ENCODE assay signal across 20 cellular contexts in genomic region chr4:85642356-85643100, GRCh38.
DNase-seq lines count a peak whose midpoint lies in the region; ATAC-seq and TF ChIP-seq lines count a peak whose summit lies in the region.
"Had no signal": no experiment of that assay in that cellular context is flagged by ENCODE, and none has a peak within 500 bp of the region (broad histone marks: within the 10 kb centered on the region; RNA-seq: fewer than 3 reads in every experiment).

No MANE protein-coding gene starts in this region.

- intact Hi-C loops in aorta (cut with DNase I): no loop called here

- DNase-seq in nephron progenitor cell: no peak
- no peak for DNase-seq in trophoblast cell
- no peak for DNase-seq in aorta
- DNase-seq in upper lobe of left lung: no peak
- no peak for DNase-seq in stimulated activated CD4-positive, alpha-beta T cell treated with anti-CD3 and anti-CD28 coated beads, Interleukin-2, amount 100 ng/mL, for 24 hours
- DNase-seq: activated CD4-positive, alpha-beta T cell treated with anti-CD3 and anti-CD28 coated beads, Interleukin-2, amount 50 U/mL, for 4 hours; activated gamma-delta T cell treated with Interleukin-2 at 50 U/mL for 16 hours; adrenal gland; CD4-positive, alpha-beta memory T cell; dermis blood vessel endothelial cell; GOT3; NCI-H1105; NCI-H2107; NCI-H524; occipital lobe; SW 1271 had no signal

- H3K27ac ChIP-seq in trophoblast cell (ENCODE audit: low read depth, low read length) (no peak overlapping the region), aorta (ENCODE audit: low read depth in 1 of 2, low read length in 2 of 2) (no peak overlapping the region), upper lobe of left lung (no peak overlapping the region)
- H3K27ac ChIP-seq: adrenal gland, right atrium auricular region had no signal

- H4K91ac ChIP-seq in trophoblast cell (ENCODE audit: low read depth, low read length): no peak overlapping the region

- no peak overlapping the region for H2BK5ac ChIP-seq in trophoblast cell (ENCODE audit: low read depth, low read length, poor library complexity)

- TF ChIP-seq CTCF in nephron progenitor cell (IDR thresholded peaks at IDR 0.05) (no peak), upper lobe of left lung (IDR thresholded peaks at IDR 0.05) (no peak)

- H3K4me3 ChIP-seq in trophoblast cell (ENCODE audit: low read depth, low read length) (no peak overlapping the region), aorta (ENCODE audit: low read length in 2 of 2) (no peak overlapping the region), upper lobe of left lung (no peak overlapping the region)
- H3K4me3 ChIP-seq: adrenal gland, right atrium auricular region had no signal

- no peaks in the 10 kb centered on the region for H3K4me1 ChIP-seq in trophoblast cell (ENCODE audit: control insufficient read depth in 1 of 2, insufficient read depth in 2 of 2, low read length in 2 of 2)
- no peaks in the 10 kb centered on the region for H3K4me1 ChIP-seq in aorta (ENCODE audit: control insufficient read depth in 1 of 2, insufficient read depth in 2 of 2, low read length in 2 of 2)
- no peaks in the 10 kb centered on the region for H3K4me1 ChIP-seq in upper lobe of left lung
- H3K4me1 ChIP-seq: adrenal gland, right atrium auricular region had no signal

- TF ChIP-seq EP300 in upper lobe of left lung (IDR thresholded peaks at IDR 0.05): no peak

- H3K27me3 ChIP-seq in trophoblast cell (ENCODE audit: insufficient read depth, low read length) (no peaks in the 10 kb centered on the region), aorta (ENCODE audit: control insufficient read depth in 1 of 2, insufficient read depth in 2 of 2, low read length in 1 of 2) (no peaks in the 10 kb centered on the region), upper lobe of left lung (no peaks in the 10 kb centered on the region)
- H3K27me3 ChIP-seq: adrenal gland, right atrium auricular region had no signal

- H3K36me3 ChIP-seq in trophoblast cell (ENCODE audit: control insufficient read depth in 1 of 2, insufficient read depth in 2 of 2, low read length in 2 of 2) (no peaks in the 10 kb centered on the region), aorta (ENCODE audit: control insufficient read depth in 1 of 2, insufficient read depth in 2 of 2, low read length in 1 of 2) (no peaks in the 10 kb centered on the region), upper lobe of left lung (no peaks in the 10 kb centered on the region)
- H3K36me3 ChIP-seq: adrenal gland, right atrium auricular region had no signal

- peak overlapping the region; percentile 11 for H3K27ac Mint-ChIP-seq in nephron progenitor cell

- no peaks in the 10 kb centered on the region for H3K79me1 ChIP-seq in trophoblast cell (ENCODE audit: low read length)

- no CpG with 5 or more reads among the region's 7 CpGs for WGBS in trophoblast cell (ENCODE audit: extremely low coverage, insufficient coverage, insufficient read length)
- 89 to 90% methylated on average over 7 of the region's 7 CpGs for WGBS in aorta, 2 donors
- WGBS in upper lobe of left lung, 2 donors: 88 to 94% methylated on average over 7 of the region's 7 CpGs

- no peak overlapping the region for H2AK5ac ChIP-seq in trophoblast cell (ENCODE audit: low read length)

- no peaks in the 10 kb centered on the region for H3K27me3 Mint-ChIP-seq in nephron progenitor cell (ENCODE audit: low read depth, poor library complexity)
- H3K27me3 Mint-ChIP-seq: CD4-positive, alpha-beta memory T cell had no signal

- H3K4me1 Mint-ChIP-seq in nephron progenitor cell: no peaks in the 10 kb centered on the region
- H3K4me1 Mint-ChIP-seq: CD4-positive, alpha-beta memory T cell had no signal

- H3K36me3 Mint-ChIP-seq in nephron progenitor cell (ENCODE audit: low read depth): no peaks in the 10 kb centered on the region
- H3K36me3 Mint-ChIP-seq: CD4-positive, alpha-beta memory T cell had no signal

- no peak overlapping the region for H3K23ac ChIP-seq in trophoblast cell (ENCODE audit: low read length)

- H3K4me3 Mint-ChIP-seq in nephron progenitor cell: no peak overlapping the region
- H3K4me3 Mint-ChIP-seq: CD4-positive, alpha-beta memory T cell had no signal

- no peak overlapping the region for H2BK120ac ChIP-seq in trophoblast cell (ENCODE audit: insufficient read depth, low read length, poor library complexity)

- H2AFZ ChIP-seq in trophoblast cell (ENCODE audit: insufficient read depth, low read length, poor library complexity): no peak overlapping the region

- H2BK12ac ChIP-seq in trophoblast cell (ENCODE audit: low read length): no peak overlapping the region

- H3K79me2 ChIP-seq in trophoblast cell (ENCODE audit: control insufficient read depth, insufficient read depth, low read length, poor library complexity): no peaks in the 10 kb centered on the region

- no peak overlapping the region for H3K14ac ChIP-seq in trophoblast cell (ENCODE audit: low read length)

- no peak overlapping the region for H3K4ac ChIP-seq in trophoblast cell (ENCODE audit: low read depth, low read length)

- no peak overlapping the region for H4K12ac ChIP-seq in trophoblast cell (ENCODE audit: low read depth, low read length)

- no peak overlapping the region for H3K9ac ChIP-seq in trophoblast cell (ENCODE audit: low read length)

- H3K9me3 Mint-ChIP-seq in nephron progenitor cell: no peaks in the 10 kb centered on the region

- H3K9me3 ChIP-seq in trophoblast cell (ENCODE audit: insufficient read depth, low read depth, low read length) (no peaks in the 10 kb centered on the region), aorta (ENCODE audit: control insufficient read depth, low read length) (no peaks in the 10 kb centered on the region), upper lobe of left lung (no peaks in the 10 kb centered on the region)
- H3K9me3 ChIP-seq: adrenal gland, right atrium auricular region had no signal

- H4K8ac ChIP-seq in trophoblast cell (ENCODE audit: low read depth, low read length): no peak overlapping the region

- no peak overlapping the region for H3K18ac ChIP-seq in trophoblast cell (ENCODE audit: low read length)

- no peak for TF ChIP-seq POLR2A in upper lobe of left lung (IDR thresholded peaks at IDR 0.05)

- H3K4me2 ChIP-seq in trophoblast cell (ENCODE audit: low read length): no peak overlapping the region

- peak; percentile 88 for ATAC-seq in GM18868 (IDR thresholded peaks at IDR 0.05; ENCODE audit: unreplicated experiment)
- peak; percentile 89 for ATAC-seq in HG02610 (IDR thresholded peaks at IDR 0.05; ENCODE audit: unreplicated experiment)
- peak; percentile 70 for ATAC-seq in HG03378 (IDR thresholded peaks at IDR 0.05; ENCODE audit: unreplicated experiment)
- no peak for ATAC-seq in aorta (ENCODE audit: low FRiP score)
- ATAC-seq in upper lobe of left lung (ENCODE audit: low FRiP score in 2 of 2): no peak

Comparison
In these comparisons a context has a peak if more than half of its experiments do, and no peak if none do; other contexts are left out.
1. ATAC-seq: peak in GM18868 (single experiment), HG02610 (single experiment) and HG03378 (single experiment); none in aorta (single experiment) and upper lobe of left lung (0 of 2).